Comparison of ENCODE assay signal across 21 cellular contexts in the genomic region with DNA sequence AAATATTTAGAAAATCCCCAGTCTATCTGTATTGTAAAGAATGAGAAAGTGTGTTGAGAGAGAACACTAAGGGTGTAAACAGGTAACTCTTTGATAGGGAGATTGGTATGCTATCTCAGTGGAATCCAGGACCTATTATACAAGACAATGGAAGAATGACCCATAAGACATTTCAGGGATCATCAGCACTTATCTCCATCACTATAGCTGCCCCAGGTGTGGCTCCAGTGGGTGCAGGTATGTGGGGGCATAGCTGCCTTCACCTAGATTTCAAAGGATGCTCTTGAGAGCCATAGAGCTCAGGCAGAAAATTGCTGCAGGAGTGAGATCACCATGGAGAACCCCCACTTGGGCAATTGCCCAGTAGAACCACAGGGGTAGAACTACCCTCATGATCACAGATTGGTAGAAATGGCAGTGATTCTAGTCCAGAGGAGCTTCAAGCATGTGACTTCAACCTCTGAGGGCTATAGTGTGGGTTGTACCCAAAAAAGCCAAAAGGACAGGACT.
"Had no signal": no experiment of that assay in that cellular context is flagged by ENCODE, and none has a peak within 500 bp of the region (broad histone marks: within the 10 kb centered on the region; RNA-seq: fewer than 3 reads in every experiment).

No MANE protein-coding gene starts in this region.

- H3K36me3 ChIP-seq: brain microvascular endothelial cell, cardiac muscle cell had no signal

- H3K27ac ChIP-seq: brain microvascular endothelial cell, cardiac muscle cell, PC-9 had no signal

- H3K4me3 ChIP-seq: cardiac muscle cell, PC-9 had no signal

- DNase-seq: activated B cell treated with CpG ODN at 0.5 μM for 24 hours; activated CD4-positive, alpha-beta memory T cell treated with anti-CD3 and anti-CD28 coated beads, Interleukin-2, amount 10 ng/mL, durations not matched to agents 7 days and 5 days; activated CD4-positive, alpha-beta T cell treated with anti-CD3 and anti-CD28 coated beads for 1 hour; activated CD4-positive, alpha-beta T cell treated with anti-CD3 and anti-CD28 coated beads, Interleukin-2, amount 10 ng/mL, durations not matched to agents 7 days and 5 days; activated gamma-delta T cell; activated naive CD4-positive, alpha-beta T cell treated with anti-CD3 and anti-CD28 coated beads for 36 hours; activated T-cell treated with anti-CD3 and anti-CD28 coated beads for 4 hours; activated T-cell treated with anti-CD3 and anti-CD28 coated beads, Interleukin-2, amount 50 U/mL, for 48 hours; brain microvascular endothelial cell; KG1; NCI-H1048; NCI-H146; NCI-H187 treated with DMSO at 0.1 percent for 48 hours; NCI-H2081 treated with DMSO at 0.1 percent for 48 hours; NCI-H446; NCI-H524; PC-9; SHP77 treated with DMSO at 0.1 percent for 48 hours; T-helper 17 cell; T-helper 9 cell had no signal

- H3K27me3 ChIP-seq: brain microvascular endothelial cell, cardiac muscle cell had no signal
